In the genomic region with DNA sequence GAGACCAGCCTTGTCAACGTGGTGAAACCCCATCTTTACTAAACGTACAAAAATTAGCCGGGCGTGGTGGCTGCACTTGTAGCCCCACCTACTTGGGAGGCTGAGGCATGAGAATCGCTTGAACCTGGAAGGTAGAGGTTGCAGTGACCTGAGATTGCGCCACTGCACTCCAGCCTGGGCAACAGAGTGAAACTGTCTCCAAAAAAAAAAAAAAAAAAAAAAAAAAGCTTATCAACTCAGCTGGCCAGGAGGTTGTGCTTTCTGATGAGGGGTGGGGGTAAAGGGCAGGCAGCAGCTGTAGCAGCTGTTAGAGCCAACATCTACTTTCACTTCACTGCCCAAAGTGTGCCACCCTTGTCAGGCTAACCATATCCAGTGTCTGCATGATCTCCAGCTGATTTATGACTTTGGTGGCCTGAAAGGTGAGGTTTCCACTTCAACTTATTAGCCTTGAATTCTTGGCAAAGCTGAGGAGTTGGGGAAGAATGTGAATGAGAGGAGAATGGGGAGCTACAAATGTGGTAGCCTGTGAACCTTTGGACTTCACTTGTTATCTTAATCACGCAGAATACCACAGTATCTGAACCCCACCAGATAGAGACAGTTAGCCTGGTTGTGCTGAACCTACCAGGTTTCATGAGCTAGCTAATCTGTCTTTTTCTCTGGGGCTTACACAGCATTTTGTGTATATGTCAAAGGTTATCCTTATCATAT, we compare ENCODE assay signal across 1 cellular context.
A peak's percentile ranks its signal among the peaks of the same experiment; 100 is the strongest.
TF ChIP-seq lines count a peak whose summit lies in the region.

No MANE protein-coding gene starts in this region.

TF ChIP-seq in K562, 482 proteins besides CTCF, POLR2A, EP300 and RAD21 (continued from another document and continues in another):
- TF ChIP-seq, protein P1, sequence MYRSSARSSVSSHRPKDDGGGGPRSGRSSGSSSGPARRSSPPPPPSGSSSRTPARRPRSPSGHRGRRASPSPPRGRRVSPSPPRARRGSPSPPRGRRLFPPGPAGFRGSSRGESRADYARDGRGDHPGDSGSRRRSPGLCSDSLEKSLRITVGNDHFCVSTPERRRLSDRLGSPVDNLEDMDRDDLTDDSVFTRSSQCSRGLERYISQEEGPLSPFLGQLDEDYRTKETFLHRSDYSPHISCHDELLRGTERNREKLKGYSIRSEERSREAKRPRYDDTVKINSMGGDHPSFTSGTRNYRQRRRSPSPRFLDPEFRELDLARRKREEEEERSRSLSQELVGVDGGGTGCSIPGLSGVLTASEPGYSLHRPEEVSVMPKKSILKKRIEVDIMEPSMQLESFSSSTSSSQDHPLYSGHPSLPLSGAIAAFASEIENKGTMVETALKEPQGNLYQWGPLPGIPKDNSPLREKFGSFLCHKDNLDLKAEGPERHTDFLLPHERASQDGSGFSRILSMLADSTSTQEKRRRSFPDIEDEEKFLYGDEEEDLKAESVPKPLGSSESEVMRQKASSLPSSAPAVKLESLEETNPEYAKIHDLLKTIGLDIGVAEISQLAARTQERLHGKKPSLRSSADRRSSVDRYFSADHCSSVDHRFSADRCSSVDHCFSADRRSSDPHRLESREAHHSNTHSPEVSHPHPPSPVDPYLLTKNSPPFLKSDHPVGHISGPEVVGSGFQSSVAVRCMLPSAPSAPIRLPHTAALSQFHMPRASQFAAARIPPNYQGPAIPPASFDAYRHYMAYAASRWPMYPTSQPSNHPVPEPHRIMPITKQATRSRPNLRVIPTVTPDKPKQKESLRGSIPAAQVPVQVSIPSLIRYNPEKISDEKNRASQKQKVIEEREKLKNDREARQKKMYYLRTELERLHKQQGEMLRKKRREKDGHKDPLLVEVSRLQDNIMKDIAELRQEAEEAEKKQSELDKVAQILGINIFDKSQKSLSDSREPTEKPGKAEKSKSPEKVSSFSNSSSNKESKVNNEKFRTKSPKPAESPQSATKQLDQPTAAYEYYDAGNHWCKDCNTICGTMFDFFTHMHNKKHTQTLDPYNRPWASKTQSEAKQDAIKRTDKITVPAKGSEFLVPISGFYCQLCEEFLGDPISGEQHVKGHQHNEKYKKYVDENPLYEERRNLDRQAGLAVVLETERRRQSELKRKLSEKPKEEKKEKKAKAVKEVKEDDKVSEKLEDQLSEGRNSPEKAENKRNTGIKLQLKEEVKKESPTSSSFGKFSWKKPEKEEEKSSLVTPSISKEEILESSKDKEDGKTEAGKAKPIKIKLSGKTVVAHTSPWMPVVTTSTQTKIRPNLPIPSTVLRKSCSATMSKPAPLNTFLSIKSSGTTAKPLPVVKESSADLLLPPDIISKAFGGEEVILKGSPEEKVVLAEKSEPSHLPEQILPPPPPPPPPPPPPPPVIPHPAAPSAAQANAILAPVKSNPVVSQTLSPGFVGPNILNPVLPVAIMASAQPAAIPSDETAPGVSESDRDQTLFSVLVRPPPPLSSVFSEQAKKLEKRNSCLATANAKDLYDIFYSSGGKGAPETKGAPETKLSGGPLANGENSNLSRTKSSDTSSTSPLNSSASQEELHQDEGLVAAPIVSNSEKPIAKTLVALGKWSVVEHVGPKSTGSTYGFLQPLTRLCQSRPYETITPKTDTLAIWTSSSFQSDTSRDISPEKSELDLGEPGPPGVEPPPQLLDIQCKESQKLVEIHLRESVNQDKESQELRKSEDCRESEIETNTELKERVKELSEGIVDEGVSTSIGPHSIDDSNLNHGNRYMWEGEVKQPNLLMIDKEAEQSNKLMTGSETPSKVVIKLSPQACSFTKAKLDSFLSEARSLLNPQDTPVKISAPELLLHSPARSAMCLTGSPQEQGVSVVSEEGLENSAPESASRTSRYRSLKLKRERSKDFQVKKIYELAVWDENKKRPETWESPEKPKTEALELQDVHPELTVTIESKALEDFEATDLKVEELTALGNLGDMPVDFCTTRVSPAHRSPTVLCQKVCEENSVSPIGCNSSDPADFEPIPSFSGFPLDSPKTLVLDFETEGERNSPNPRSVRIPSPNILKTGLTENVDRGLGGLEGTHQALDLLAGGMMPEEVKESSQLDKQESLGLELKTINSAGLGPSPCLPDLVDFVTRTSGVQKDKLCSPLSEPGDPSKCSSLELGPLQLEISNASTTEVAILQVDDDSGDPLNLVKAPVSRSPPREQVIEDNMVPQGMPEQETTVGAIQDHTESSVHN (IDR thresholded peaks at IDR 0.05; ENCODE audit: borderline replicate concordance in 1 of 2, low read depth in 1 of 2), result 0 out of 4 replicates have a peak, but pooled peaks of 1 of the 2 experiments have one; percentile 23
- TF ChIP-seq, protein P2, sequence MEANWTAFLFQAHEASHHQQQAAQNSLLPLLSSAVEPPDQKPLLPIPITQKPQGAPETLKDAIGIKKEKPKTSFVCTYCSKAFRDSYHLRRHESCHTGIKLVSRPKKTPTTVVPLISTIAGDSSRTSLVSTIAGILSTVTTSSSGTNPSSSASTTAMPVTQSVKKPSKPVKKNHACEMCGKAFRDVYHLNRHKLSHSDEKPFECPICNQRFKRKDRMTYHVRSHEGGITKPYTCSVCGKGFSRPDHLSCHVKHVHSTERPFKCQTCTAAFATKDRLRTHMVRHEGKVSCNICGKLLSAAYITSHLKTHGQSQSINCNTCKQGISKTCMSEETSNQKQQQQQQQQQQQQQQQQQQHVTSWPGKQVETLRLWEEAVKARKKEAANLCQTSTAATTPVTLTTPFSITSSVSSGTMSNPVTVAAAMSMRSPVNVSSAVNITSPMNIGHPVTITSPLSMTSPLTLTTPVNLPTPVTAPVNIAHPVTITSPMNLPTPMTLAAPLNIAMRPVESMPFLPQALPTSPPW (CRISPR knock-in tag; IDR thresholded peaks at IDR 0.05), result peak; percentile 73; the same call in 1 of the 2 replicates
- TF ChIP-seq, protein P3, sequence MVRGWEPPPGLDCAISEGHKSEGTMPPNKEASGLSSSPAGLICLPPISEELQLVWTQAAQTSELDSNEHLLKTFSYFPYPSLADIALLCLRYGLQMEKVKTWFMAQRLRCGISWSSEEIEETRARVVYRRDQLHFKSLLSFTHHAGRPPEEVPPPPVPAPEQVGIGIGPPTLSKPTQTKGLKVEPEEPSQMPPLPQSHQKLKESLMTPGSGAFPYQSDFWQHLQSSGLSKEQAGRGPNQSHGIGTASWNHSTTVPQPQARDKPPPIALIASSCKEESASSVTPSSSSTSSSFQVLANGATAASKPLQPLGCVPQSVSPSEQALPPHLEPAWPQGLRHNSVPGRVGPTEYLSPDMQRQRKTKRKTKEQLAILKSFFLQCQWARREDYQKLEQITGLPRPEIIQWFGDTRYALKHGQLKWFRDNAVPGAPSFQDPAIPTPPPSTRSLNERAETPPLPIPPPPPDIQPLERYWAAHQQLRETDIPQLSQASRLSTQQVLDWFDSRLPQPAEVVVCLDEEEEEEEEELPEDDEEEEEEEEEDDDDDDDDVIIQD (CRISPR knock-in tag; IDR thresholded peaks at IDR 0.05), result no peak
- TF ChIP-seq ZNF696 (CRISPR knock-in tag; conservative IDR thresholded peaks at IDR 0.05), result no peak
- TF ChIP-seq, protein P4, sequence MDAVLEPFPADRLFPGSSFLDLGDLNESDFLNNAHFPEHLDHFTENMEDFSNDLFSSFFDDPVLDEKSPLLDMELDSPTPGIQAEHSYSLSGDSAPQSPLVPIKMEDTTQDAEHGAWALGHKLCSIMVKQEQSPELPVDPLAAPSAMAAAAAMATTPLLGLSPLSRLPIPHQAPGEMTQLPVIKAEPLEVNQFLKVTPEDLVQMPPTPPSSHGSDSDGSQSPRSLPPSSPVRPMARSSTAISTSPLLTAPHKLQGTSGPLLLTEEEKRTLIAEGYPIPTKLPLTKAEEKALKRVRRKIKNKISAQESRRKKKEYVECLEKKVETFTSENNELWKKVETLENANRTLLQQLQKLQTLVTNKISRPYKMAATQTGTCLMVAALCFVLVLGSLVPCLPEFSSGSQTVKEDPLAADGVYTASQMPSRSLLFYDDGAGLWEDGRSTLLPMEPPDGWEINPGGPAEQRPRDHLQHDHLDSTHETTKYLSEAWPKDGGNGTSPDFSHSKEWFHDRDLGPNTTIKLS (IDR thresholded peaks at IDR 0.05; ENCODE audit: borderline replicate concordance, low read depth), result no peak
- TF ChIP-seq RBM34 (IDR thresholded peaks at IDR 0.05; ENCODE audit: borderline replicate concordance, insufficient read depth, low read length), result no peak
- TF ChIP-seq ZNF217 (CRISPR knock-in tag; IDR thresholded peaks at IDR 0.05), result no peak
- peak; percentile 56 for TF ChIP-seq RBBP5 (IDR thresholded peaks at IDR 0.05; ENCODE audit: borderline replicate concordance, insufficient read depth, low read length, poor library complexity, severe bottlenecking)
- no peak for TF ChIP-seq HCFC1 (IDR thresholded peaks at IDR 0.05; ENCODE audit: low read depth, low read length)
- peak; percentile 51; the same call in 1 of the 2 replicates for TF ChIP-seq ZNF644 (tag; IDR thresholded peaks at IDR 0.05; ENCODE audit: low read depth)
- no peak for TF ChIP-seq ZNF778 (CRISPR knock-in tag; IDR thresholded peaks at IDR 0.05)
- TF ChIP-seq SP1 (CRISPR knock-in tag; IDR thresholded peaks at IDR 0.05), result no peak; the same call in 1 of the 2 replicates
- no peak for TF ChIP-seq ZNF121 (CRISPR knock-in tag; conservative IDR thresholded peaks at IDR 0.05)
- TF ChIP-seq TEAD1 (CRISPR knock-in tag; IDR thresholded peaks at IDR 0.05), result 0 out of 4 replicates have a peak, but pooled peaks of 1 of the 2 experiments have one; percentile 14
- TF ChIP-seq BRF1 (IDR thresholded peaks at IDR 0.05; ENCODE audit: borderline replicate concordance, extremely low read depth, insufficient read length), result no peak
- no peak for TF ChIP-seq ZFPM2 (CRISPR knock-in tag; IDR thresholded peaks at IDR 0.05)
- TF ChIP-seq, protein P5, sequence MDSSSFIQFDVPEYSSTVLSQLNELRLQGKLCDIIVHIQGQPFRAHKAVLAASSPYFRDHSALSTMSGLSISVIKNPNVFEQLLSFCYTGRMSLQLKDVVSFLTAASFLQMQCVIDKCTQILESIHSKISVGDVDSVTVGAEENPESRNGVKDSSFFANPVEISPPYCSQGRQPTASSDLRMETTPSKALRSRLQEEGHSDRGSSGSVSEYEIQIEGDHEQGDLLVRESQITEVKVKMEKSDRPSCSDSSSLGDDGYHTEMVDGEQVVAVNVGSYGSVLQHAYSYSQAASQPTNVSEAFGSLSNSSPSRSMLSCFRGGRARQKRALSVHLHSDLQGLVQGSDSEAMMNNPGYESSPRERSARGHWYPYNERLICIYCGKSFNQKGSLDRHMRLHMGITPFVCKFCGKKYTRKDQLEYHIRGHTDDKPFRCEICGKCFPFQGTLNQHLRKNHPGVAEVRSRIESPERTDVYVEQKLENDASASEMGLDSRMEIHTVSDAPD (CRISPR knock-in tag; IDR thresholded peaks at IDR 0.05), result no peak
- TF ChIP-seq, protein P6, sequence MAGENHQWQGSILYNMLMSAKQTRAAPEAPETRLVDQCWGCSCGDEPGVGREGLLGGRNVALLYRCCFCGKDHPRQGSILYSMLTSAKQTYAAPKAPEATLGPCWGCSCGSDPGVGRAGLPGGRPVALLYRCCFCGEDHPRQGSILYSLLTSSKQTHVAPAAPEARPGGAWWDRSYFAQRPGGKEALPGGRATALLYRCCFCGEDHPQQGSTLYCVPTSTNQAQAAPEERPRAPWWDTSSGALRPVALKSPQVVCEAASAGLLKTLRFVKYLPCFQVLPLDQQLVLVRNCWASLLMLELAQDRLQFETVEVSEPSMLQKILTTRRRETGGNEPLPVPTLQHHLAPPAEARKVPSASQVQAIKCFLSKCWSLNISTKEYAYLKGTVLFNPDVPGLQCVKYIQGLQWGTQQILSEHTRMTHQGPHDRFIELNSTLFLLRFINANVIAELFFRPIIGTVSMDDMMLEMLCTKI (IDR thresholded peaks at IDR 0.05; ENCODE audit: partially characterized antibody), result no peak
- TF ChIP-seq, protein P7, sequence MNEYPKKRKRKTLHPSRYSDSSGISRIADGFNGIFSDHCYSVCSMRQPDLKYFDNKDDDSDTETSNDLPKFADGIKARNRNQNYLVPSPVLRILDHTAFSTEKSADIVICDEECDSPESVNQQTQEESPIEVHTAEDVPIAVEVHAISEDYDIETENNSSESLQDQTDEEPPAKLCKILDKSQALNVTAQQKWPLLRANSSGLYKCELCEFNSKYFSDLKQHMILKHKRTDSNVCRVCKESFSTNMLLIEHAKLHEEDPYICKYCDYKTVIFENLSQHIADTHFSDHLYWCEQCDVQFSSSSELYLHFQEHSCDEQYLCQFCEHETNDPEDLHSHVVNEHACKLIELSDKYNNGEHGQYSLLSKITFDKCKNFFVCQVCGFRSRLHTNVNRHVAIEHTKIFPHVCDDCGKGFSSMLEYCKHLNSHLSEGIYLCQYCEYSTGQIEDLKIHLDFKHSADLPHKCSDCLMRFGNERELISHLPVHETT (CRISPR knock-in tag; conservative IDR thresholded peaks at IDR 0.05 in 1 of 2, IDR thresholded peaks at IDR 0.05 in 1 of 2), result no peak
- no peak for TF ChIP-seq ETS2 (tag; IDR thresholded peaks at IDR 0.05; ENCODE audit: borderline replicate concordance, poor library complexity, severe bottlenecking)
- TF ChIP-seq MAFF (IDR thresholded peaks at IDR 0.05; ENCODE audit: low read length), result peak; percentile 33; the same call in 1 of the 2 replicates
- TF ChIP-seq DDX20 (tag; IDR thresholded peaks at IDR 0.05; ENCODE audit: low read depth), result no peak
- TF ChIP-seq TSC22D4 (tag; IDR thresholded peaks at IDR 0.05), result no peak
- TF ChIP-seq BACH1 (tag; IDR thresholded peaks at IDR 0.05), result peak; percentile 29; the same call in 1 of the 2 replicates
- peak; percentile 65 for TF ChIP-seq NR2C1 (IDR thresholded peaks at IDR 0.05)
- peak; percentile 29; the same call in 1 of the 2 replicates for TF ChIP-seq NR2C1 (tag; IDR thresholded peaks at IDR 0.05)
- TF ChIP-seq, protein P8, sequence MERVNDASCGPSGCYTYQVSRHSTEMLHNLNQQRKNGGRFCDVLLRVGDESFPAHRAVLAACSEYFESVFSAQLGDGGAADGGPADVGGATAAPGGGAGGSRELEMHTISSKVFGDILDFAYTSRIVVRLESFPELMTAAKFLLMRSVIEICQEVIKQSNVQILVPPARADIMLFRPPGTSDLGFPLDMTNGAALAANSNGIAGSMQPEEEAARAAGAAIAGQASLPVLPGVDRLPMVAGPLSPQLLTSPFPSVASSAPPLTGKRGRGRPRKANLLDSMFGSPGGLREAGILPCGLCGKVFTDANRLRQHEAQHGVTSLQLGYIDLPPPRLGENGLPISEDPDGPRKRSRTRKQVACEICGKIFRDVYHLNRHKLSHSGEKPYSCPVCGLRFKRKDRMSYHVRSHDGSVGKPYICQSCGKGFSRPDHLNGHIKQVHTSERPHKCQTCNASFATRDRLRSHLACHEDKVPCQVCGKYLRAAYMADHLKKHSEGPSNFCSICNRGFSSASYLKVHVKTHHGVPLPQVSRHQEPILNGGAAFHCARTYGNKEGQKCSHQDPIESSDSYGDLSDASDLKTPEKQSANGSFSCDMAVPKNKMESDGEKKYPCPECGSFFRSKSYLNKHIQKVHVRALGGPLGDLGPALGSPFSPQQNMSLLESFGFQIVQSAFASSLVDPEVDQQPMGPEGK (CRISPR knock-in tag; IDR thresholded peaks at IDR 0.05; ENCODE audit: borderline replicate concordance), result no peak
- no peak for TF ChIP-seq SRSF3 (IDR thresholded peaks at IDR 0.05; ENCODE audit: insufficient read depth, low read length)
- TF ChIP-seq RFX7 (CRISPR knock-in tag; IDR thresholded peaks at IDR 0.05), result no peak
- 0 out of 2 replicates have a peak, but pooled peaks have one; percentile 14 for TF ChIP-seq ATF7 (IDR thresholded peaks at IDR 0.05)
- peak; percentile 70 for TF ChIP-seq CXXC5 (CRISPR knock-in tag; IDR thresholded peaks at IDR 0.05)
- no peak for TF ChIP-seq ZSCAN32 (CRISPR knock-in tag; IDR thresholded peaks at IDR 0.05)
- TF ChIP-seq SMARCE1 (IDR thresholded peaks at IDR 0.05), result peak; percentile 75
- no peak for TF ChIP-seq HDAC6 (IDR thresholded peaks at IDR 0.05; ENCODE audit: low read depth, low read length)
- TF ChIP-seq STAT5A (IDR thresholded peaks at IDR 0.05; ENCODE audit: borderline replicate concordance, low read length), result peak; percentile 70; the same call in 1 of the 2 replicates
- no peak for TF ChIP-seq RBM17 (IDR thresholded peaks at IDR 0.05; ENCODE audit: borderline replicate concordance, low read depth, low read length)
- TF ChIP-seq FOXK2 (conservative IDR thresholded peaks at IDR 0.05 in 1 of 2, IDR thresholded peaks at IDR 0.05 in 1 of 2; ENCODE audit: low read depth in 2 of 2), result no peak
- no peak for TF ChIP-seq RBM39 (optimal IDR thresholded peaks at IDR 0.05; ENCODE audit: low read depth, low read length)
- TF ChIP-seq KDM1A (IDR thresholded peaks at IDR 0.05), result peak; percentile 69 to 77
- TF ChIP-seq NFE2L1 (tag; IDR thresholded peaks at IDR 0.05; ENCODE audit: borderline replicate concordance, low read depth), result no peak
